ENCODE assay signal across 8 cellular contexts in genomic region chr17:80414803-80415625, GRCh38. TPM values are rescaled to one million over a fixed set of nuclear protein-coding genes. Genes with fewer than 3 reads are reported as not detected.
DNase-seq lines count a peak whose midpoint lies in the region; ATAC-seq and TF ChIP-seq lines count a peak whose summit lies in the region.

TSS of gene ENDOV (plus strand) at chr17:80415167. CDS start at chr17:80415195, 28 bp downstream.

- H3K9me3 Mint-ChIP-seq in natural killer cell = no peaks in the 10 kb centered on the region
- no peaks in the 10 kb centered on the region for H3K9me3 Mint-ChIP-seq in stimulated activated naive B cell treated with anti-CD40 and anti-IgM and Interleukin-4, amounts not matched to agents 10 μg/mL and 1 μg/mL and 100 μg/mL, for 72 hours

- peak within 1 kb of the TSS; percentile 80 for H2AFZ ChIP-seq in MM.1S (ENCODE audit: low read length)

- ATAC-seq in natural killer cell = peak; percentile 86 to 94 (median 89)
- ATAC-seq in stimulated activated naive B cell treated with anti-CD40 and anti-IgM and Interleukin-4, amounts not matched to agents 10 μg/mL and 1 μg/mL and 100 μg/mL, for 72 hours (replicated peaks) = peak; percentile 96

- peak within 1 kb of the TSS; percentile 78 to 84 for H3K27ac Mint-ChIP-seq in natural killer cell
- peak within 1 kb of the TSS; percentile 93 for H3K27ac Mint-ChIP-seq in stimulated activated naive B cell treated with anti-CD40 and anti-IgM and Interleukin-4, amounts not matched to agents 10 μg/mL and 1 μg/mL and 100 μg/mL, for 72 hours

- H3K4me2 ChIP-seq in MM.1S (ENCODE audit: low read depth, low read length) = peak within 1 kb of the TSS; percentile 99

- no peaks in the 10 kb centered on the region for H3K27me3 ChIP-seq in HAP-1 (ENCODE audit: low read depth)
- H3K27me3 ChIP-seq in MM.1S (replicated peaks; ENCODE audit: insufficient read depth, low read length) = peaks cover 31% of the 10 kb centered on the region

- peaks cover 0 to 4% of the 10 kb centered on the region in 2 donors for H3K27me3 Mint-ChIP-seq in natural killer cell (ENCODE audit: low read depth in 2 of 2)
- peaks cover 8 to 9% of the 10 kb centered on the region in 2 donors for H3K27me3 Mint-ChIP-seq in stimulated activated naive B cell treated with anti-CD40 and anti-IgM and Interleukin-4, amounts not matched to agents 10 μg/mL and 1 μg/mL and 100 μg/mL, for 72 hours

- peaks cover 14 to 37% of the 10 kb centered on the region in 2 donors for H3K4me1 Mint-ChIP-seq in natural killer cell
- H3K4me1 Mint-ChIP-seq in stimulated activated naive B cell treated with anti-CD40 and anti-IgM and Interleukin-4, amounts not matched to agents 10 μg/mL and 1 μg/mL and 100 μg/mL, for 72 hours = peaks cover 15 to 42% of the 10 kb centered on the region in 2 donors

- H3K4me3 ChIP-seq in HAP-1 (peak within 1 kb of the TSS; percentile 100), MM.1S (ENCODE audit: low read length) (peak within 1 kb of the TSS; percentile 86), fibroblast of pulmonary artery (replicated peaks; ENCODE audit: low read depth, low read length) (peak within 1 kb of the TSS; percentile 98)

- in situ Hi-C loops in HAP-1 (cut with MboI; ENCODE audit: low sequenced_read_pairs) = no loop called here

- 0 out of 2 replicates have a peak, but pooled peaks cover 4% of the 10 kb centered on the region for H3K79me2 ChIP-seq in MM.1S (ENCODE audit: low read length)

- H3K36me3 Mint-ChIP-seq in natural killer cell = no peaks in the 10 kb centered on the region
- H3K36me3 Mint-ChIP-seq in stimulated activated naive B cell treated with anti-CD40 and anti-IgM and Interleukin-4, amounts not matched to agents 10 μg/mL and 1 μg/mL and 100 μg/mL, for 72 hours = peaks cover 11 to 26% of the 10 kb centered on the region in 2 donors

- peak within 1 kb of the TSS; percentile 92 for H3K4me3 Mint-ChIP-seq in natural killer cell
- H3K4me3 Mint-ChIP-seq in stimulated activated naive B cell treated with anti-CD40 and anti-IgM and Interleukin-4, amounts not matched to agents 10 μg/mL and 1 μg/mL and 100 μg/mL, for 72 hours = peak within 1 kb of the TSS; percentile 89 to 97

- intact Hi-C loops in natural killer cell (cut with micrococcal nuclease) = no loop called here

- peak within 1 kb of the TSS; percentile 45; the same call in 1 of the 2 replicates for H3K27ac ChIP-seq in MM.1S (ENCODE audit: low read length)

- H3K9ac ChIP-seq in MM.1S (ENCODE audit: low read length) = peak within 1 kb of the TSS; percentile 78

- H3K9me2 ChIP-seq in MM.1S (replicated peaks; ENCODE audit: insufficient read depth, low read length) = no peaks in the 10 kb centered on the region

- H3K9me3 ChIP-seq in HAP-1 (no peaks in the 10 kb centered on the region; the same call in 1 of the 2 replicates), MM.1S (replicated peaks; ENCODE audit: insufficient read depth, low read length) (no peaks in the 10 kb centered on the region)

- peaks cover 3% of the 10 kb centered on the region for H3K36me3 ChIP-seq in HAP-1 (replicated peaks)
- H3K36me3 ChIP-seq in MM.1S (replicated peaks; ENCODE audit: insufficient read depth, low read length) = no peaks in the 10 kb centered on the region

- no peaks in the 10 kb centered on the region for H4K20me1 ChIP-seq in MM.1S (ENCODE audit: insufficient read depth, low read length)

- DNase-seq in ELF-1 (ENCODE audit: low read depth, low spot score) (peak; percentile 95), HAP-1 (ENCODE audit: low spot score in 2 of 2) (peak; percentile 83 to 94), MM.1S (peak; percentile 95), SHP77 (lab: John Stamatoyannopoulos, UW) (peak; percentile 93 to 97), fibroblast of pulmonary artery (ENCODE audit: low read depth) (peak; percentile 95), natural killer cell (peak; percentile 89)
- DNase-seq in activated T-helper 9 cell treated with anti-CD3 and anti-CD28 coated beads, Interleukin-2, amount 50 U/mL, for 16 hours (ENCODE audit: low read depth) = peak; percentile 90
- peak; percentile 89 for DNase-seq in stimulated activated naive B cell treated with anti-CD40 and anti-IgM and Interleukin-4, amounts not matched to agents 10 μg/mL and 1 μg/mL and 100 μg/mL, for 72 hours

- H3K4me1 ChIP-seq in HAP-1 (peaks cover 6% of the 10 kb centered on the region; the same call in 1 of the 2 replicates), MM.1S (ENCODE audit: low read length) (no peaks in the 10 kb centered on the region)

- no peak for TF ChIP-seq CTCF in MM.1S (IDR thresholded peaks at IDR 0.05; ENCODE audit: low read length)
- TF ChIP-seq CTCF in fibroblast of pulmonary artery (IDR thresholded peaks at IDR 0.05; ENCODE audit: low read length, missing control alignments) = no peak
- TF ChIP-seq CTCF in natural killer cell (IDR thresholded peaks at IDR 0.05) = no peak

- H3F3A ChIP-seq in MM.1S (ENCODE audit: insufficient read depth, low read length) = peaks cover 3% of the 10 kb centered on the region; the same call in 1 of the 2 replicates

RNA-seq across cellular contexts. Expression of gene ENDOV, which starts in this region (rescaled TPM):
- total RNA-seq in natural killer cell = 10 to 100 TPM; 17.7 to 24.9 (median 18.8) TPM

Comparison
In these comparisons a context has a peak if more than half of its experiments do, and no peak if none do; other contexts are left out.
1. Peak in every context shown above with its lines: DNase-seq, ATAC-seq, H3K4me3 ChIP-seq and H3K27ac ChIP-seq.